ENCODE assay signal across 9 cellular contexts in genomic region chr2:178761759-178762371, GRCh38. TPM values are rescaled to one million over a fixed set of nuclear protein-coding genes. Genes with fewer than 3 reads are reported as not detected.
A peak's percentile ranks its signal among the peaks of the same experiment; 100 is the strongest.
DNase-seq lines count a peak whose midpoint lies in the region; ATAC-seq, FAIRE-seq and TF ChIP-seq lines count a peak whose summit lies in the region.
"Had no signal": no experiment of that assay in that cellular context is flagged by ENCODE, and none has a peak within 500 bp of the region (broad histone marks: within the 10 kb centered on the region; RNA-seq: fewer than 3 reads in every experiment).

No MANE protein-coding gene starts in this region.

- no peaks in the 10 kb centered on the region for H3K4me1 ChIP-seq in kidney (ENCODE audit: control insufficient read depth in 1 of 2, insufficient read depth in 1 of 2, low read depth in 1 of 2, low read length in 2 of 2)
- no peaks in the 10 kb centered on the region for H3K4me1 ChIP-seq in testis

- no peak overlapping the region for H3K27ac ChIP-seq in kidney (ENCODE audit: low read depth in 2 of 2, low read length in 2 of 2)
- no peak overlapping the region for H3K27ac ChIP-seq in testis
- H3K27ac ChIP-seq: skin epidermis had no signal

- WGBS in testis, 2 donors = 26 to 31% methylated on average over 2 of the region's 2 CpGs

- no peaks in the 10 kb centered on the region for H3K36me3 Mint-ChIP-seq in CD14-positive monocyte
- no peaks in the 10 kb centered on the region for H3K36me3 Mint-ChIP-seq in activated naive CD8-positive, alpha-beta T cell treated with anti-CD3 and anti-CD28 coated beads, Interleukin-2, amount 50 U/mL, for 24 hours (ENCODE audit: low read depth)

- H3K9me3 ChIP-seq in kidney (ENCODE audit: control insufficient read depth in 1 of 2, low read length in 2 of 2) (no peaks in the 10 kb centered on the region), testis (no peaks in the 10 kb centered on the region)

- H3K36me3 ChIP-seq in kidney (ENCODE audit: control insufficient read depth in 1 of 2, insufficient read depth in 2 of 2, low read length in 2 of 2) = no peaks in the 10 kb centered on the region
- H3K36me3 ChIP-seq in testis (ENCODE audit: low read depth, missing control alignments) = no peaks in the 10 kb centered on the region

- no peak for TF ChIP-seq POLR2A in testis (IDR thresholded peaks at IDR 0.05)

- H3K4me3 ChIP-seq in kidney (ENCODE audit: low read length in 2 of 2) = no peak overlapping the region
- no peak overlapping the region for H3K4me3 ChIP-seq in testis
- H3K4me3 ChIP-seq: skin epidermis had no signal

- H3K27ac Mint-ChIP-seq in CD14-positive monocyte = no peak overlapping the region
- H3K27ac Mint-ChIP-seq in activated naive CD8-positive, alpha-beta T cell treated with anti-CD3 and anti-CD28 coated beads, Interleukin-2, amount 50 U/mL, for 24 hours = no peak overlapping the region

- peaks cover 0 to 2% (median 2%) of the 10 kb centered on the region in 3 donors for H3K27me3 Mint-ChIP-seq in CD14-positive monocyte (ENCODE audit: low read depth in 3 of 3)
- no peaks in the 10 kb centered on the region for H3K27me3 Mint-ChIP-seq in activated naive CD8-positive, alpha-beta T cell treated with anti-CD3 and anti-CD28 coated beads, Interleukin-2, amount 50 U/mL, for 24 hours

- no peaks in the 10 kb centered on the region for H3K4me1 Mint-ChIP-seq in CD14-positive monocyte
- H3K4me1 Mint-ChIP-seq in activated naive CD8-positive, alpha-beta T cell treated with anti-CD3 and anti-CD28 coated beads, Interleukin-2, amount 50 U/mL, for 24 hours = no peaks in the 10 kb centered on the region

- in situ Hi-C loops in GM13976 (cut with MboI; ENCODE audit: low sequenced_read_pairs, unreplicated experiment) = no loop called here

- TF ChIP-seq CTCF in CD14-positive monocyte (IDR thresholded peaks at IDR 0.05) (peak; percentile 72), GM13976 (IDR thresholded peaks at IDR 0.05; ENCODE audit: borderline replicate concordance, control extremely low read depth, extremely low read depth, insufficient read depth, missing control alignments) (peak; percentile 50), kidney (IDR thresholded peaks at IDR 0.05; ENCODE audit: borderline replicate concordance, extremely low read depth, insufficient read depth) (peak; percentile 53), testis (IDR thresholded peaks at IDR 0.05) (peak in 2 of 3 experiments; percentile 53 to 64)

- intact Hi-C loops in CD14-positive monocyte (cut with micrococcal nuclease) (no loop called here), kidney (cut with DNase I) (no loop called here), testis (cut with DNase I; ENCODE audit: low total_unique reads) (no loop called here)

- FAIRE-seq in kidney (lab: Jason Lieb, UNC) = peak; percentile 54

- H3K4me3 Mint-ChIP-seq in CD14-positive monocyte = no peak overlapping the region
- H3K4me3 Mint-ChIP-seq in activated naive CD8-positive, alpha-beta T cell treated with anti-CD3 and anti-CD28 coated beads, Interleukin-2, amount 50 U/mL, for 24 hours = no peak overlapping the region

- H3K27me3 ChIP-seq in testis = no peaks in the 10 kb centered on the region

- no peaks in the 10 kb centered on the region for H3K9me3 Mint-ChIP-seq in CD14-positive monocyte
- H3K9me3 Mint-ChIP-seq in activated naive CD8-positive, alpha-beta T cell treated with anti-CD3 and anti-CD28 coated beads, Interleukin-2, amount 50 U/mL, for 24 hours = no peaks in the 10 kb centered on the region

- ATAC-seq in HG03060 (IDR thresholded peaks at IDR 0.05; ENCODE audit: low read depth, unreplicated experiment) = peak; percentile 78
- ATAC-seq in activated naive CD8-positive, alpha-beta T cell treated with anti-CD3 and anti-CD28 coated beads, Interleukin-2, amount 50 U/mL, for 24 hours = peak; percentile 46
- no peak for ATAC-seq in GM18873 (IDR thresholded peaks at IDR 0.05; ENCODE audit: low FRiP score, unreplicated experiment)

- DNase-seq in CD14-positive monocyte (ENCODE audit: low spot score) (no peak), GM13976 (ENCODE audit: low spot score) (peak; percentile 16), NCI-H2196 treated with DMSO at 0.1 percent for 48 hours (lab: John Stamatoyannopoulos, UW; ENCODE audit: unreplicated experiment) (peak; percentile 7), kidney (no peak), testis (no peak)
- peak; percentile 24 for DNase-seq in activated naive CD8-positive, alpha-beta T cell treated with anti-CD3 and anti-CD28 coated beads, Interleukin-2, amount 50 U/mL, for 24 hours

- H3K9ac ChIP-seq in kidney (ENCODE audit: low read length in 2 of 2) = no peak overlapping the region

RNA-seq across cellular contexts. Expression of gene TTN, which starts 45.4 kb away (rescaled TPM):
- polyA plus RNA-seq in CD14-positive monocyte = under 1 TPM; 0.08 to 0.12 TPM
- 3.6 TPM for total RNA-seq in kidney
- polyA plus RNA-seq in kidney (ENCODE audit: insufficient read depth, low read depth, low replicate concordance) = 0.02 TPM
- total RNA-seq in testis = 10 to 100 TPM; 30.8 to 49.1 TPM
- 2.6 TPM for polyA plus RNA-seq in testis (ENCODE audit: insufficient read depth, low read depth, low replicate concordance)

Comparison
In these comparisons a context has a peak if more than half of its experiments do, and no peak if none do; other contexts are left out.
1. DNase-seq: peak in GM13976 (single experiment), NCI-H2196 treated with DMSO at 0.1 percent for 48 hours (single experiment) and activated naive CD8-positive, alpha-beta T cell treated with anti-CD3 and anti-CD28 coated beads, Interleukin-2, amount 50 U/mL, for 24 hours (single experiment); none in CD14-positive monocyte (single experiment), kidney (single experiment) and testis (single experiment).
2. Peak in every context shown above with its lines, with median percentiles within 50 percentile points of each other: CTCF ChIP-seq.